In the genomic region with DNA sequence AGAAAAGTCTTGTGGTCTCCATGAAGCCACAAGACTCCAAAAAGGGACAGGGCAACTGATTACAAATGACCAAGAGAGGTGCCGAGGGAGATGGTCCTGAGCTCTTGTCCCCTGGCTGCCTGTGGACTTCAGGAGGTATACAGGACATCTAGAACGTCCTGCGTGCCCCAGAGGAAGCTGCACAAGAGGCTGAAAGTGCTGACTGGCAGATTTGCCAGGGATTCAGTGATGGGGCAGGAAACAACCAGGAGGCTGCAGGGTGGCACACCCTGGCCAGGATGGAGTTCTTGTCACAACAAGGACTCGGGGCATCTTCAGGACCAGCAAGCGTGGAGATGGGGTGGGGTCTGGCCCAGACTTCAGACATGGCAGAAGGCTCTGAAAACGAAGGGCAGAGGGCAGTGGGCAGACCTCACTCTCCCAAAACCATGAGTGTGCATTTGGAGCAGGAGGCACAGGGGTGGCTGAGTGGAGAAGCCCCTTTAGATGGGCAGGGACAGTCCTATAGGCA, we compare ENCODE assay signal across 17 cellular contexts. TPM values are rescaled to one million over a fixed set of nuclear protein-coding genes. Genes with fewer than 3 reads are reported as not detected.
A peak's percentile ranks its signal among the peaks of the same experiment; 100 is the strongest.
DNase-seq lines count a peak whose midpoint lies in the region; ATAC-seq, FAIRE-seq and TF ChIP-seq lines count a peak whose summit lies in the region.
"Had no signal": no experiment of that assay in that cellular context is flagged by ENCODE, and none has a peak within 500 bp of the region (broad histone marks: within the 10 kb centered on the region; RNA-seq: fewer than 3 reads in every experiment).

No MANE protein-coding gene starts in this region.

- no peak overlapping the region for H3K27ac ChIP-seq in heart right ventricle
- no peak overlapping the region for H3K27ac ChIP-seq in K562 (ENCODE audit: extremely low read depth, low read depth, low read length)
- H3K27ac ChIP-seq in kidney (ENCODE audit: low read depth in 2 of 2, low read length in 2 of 2): no peak overlapping the region
- H3K27ac ChIP-seq in vagina: peak overlapping the region; percentile 3

- no peak for TF ChIP-seq RAD21 in K562 (CRISPR knock-in tag; conservative IDR thresholded peaks at IDR 0.05 in 1 of 2, IDR thresholded peaks at IDR 0.05 in 1 of 2)

- in situ Hi-C loops in K562 (cut with MboI): no loop called here

- no peak overlapping the region for H3K4me2 ChIP-seq in K562 (ENCODE audit: insufficient read depth, low read length)

- intact Hi-C loops in cardiac septum (cut with DNase I): loop anchor here (5.0 kb wide), 1 partner anchor 132 kb away; no protein-coding TSS in a partner anchor
- intact Hi-C loops in heart right ventricle (cut with DNase I): no loop called here
- intact Hi-C loops in K562 (cut with micrococcal nuclease): no loop called here
- intact Hi-C loops in kidney (cut with DNase I): no loop called here
- intact Hi-C loops in vagina (cut with DNase I): no loop called here

- H4K20me1 ChIP-seq in K562 (replicated peaks; ENCODE audit: control insufficient read depth, insufficient read depth, low read length): peaks cover 9% of the 10 kb centered on the region; the same call in 1 of the 2 replicates

- TF ChIP-seq POLR2A in K562 (conservative IDR thresholded peaks at IDR 0.05) (no peak), vagina (IDR thresholded peaks at IDR 0.05) (no peak)

- peaks cover 0 to 9% (median 0%) of the 10 kb centered on the region in 7 donors for H3K27me3 ChIP-seq in heart right ventricle
- H3K27me3 ChIP-seq in K562 (ENCODE audit: control insufficient read depth in 2 of 2, insufficient read depth in 2 of 2, low read length in 2 of 2): peaks cover 28 to 52% of the 10 kb centered on the region in 2 experiments; a peak in 4 of 5 replicates
- H3K27me3 ChIP-seq in vagina: no peaks in the 10 kb centered on the region

- no TSS peak for BruUV-seq in K562 (replicated peaks; lab: Mats Ljungman, UMichigan)

- peak; percentile 26 for DNase-seq in cardiac septum (ENCODE audit: low spot score)
- no peak for DNase-seq in heart right ventricle
- DNase-seq in K562 (ENCODE audit: extremely low read depth in 1 of 4, low spot score in 3 of 4): no peak
- peak; percentile 46 for DNase-seq in kidney
- no peak for DNase-seq in vagina (ENCODE audit: extremely low spot score in 2 of 2)
- DNase-seq in C1 segment of cervical spinal cord (lab: John Stamatoyannopoulos, UW): no peak
- DNase-seq in ureter (ENCODE audit: low spot score): no peak
- no peak for DNase-seq in NCI-H1694 (lab: John Stamatoyannopoulos, UW)
- DNase-seq: EL, H7, MM.1S, NCI-H187, NCI-H226, NCI-H524 treated with DMSO at 0.1 percent for 48 hours, SHP77 treated with DMSO at 0.1 percent for 48 hours had no signal

- no peak for ATAC-seq in heart right ventricle
- ATAC-seq in K562: no peak

- TF ChIP-seq CTCF in heart right ventricle (IDR thresholded peaks at IDR 0.05) (no peak), K562 (IDR thresholded peaks at IDR 0.05 in 2 of 3, conservative IDR thresholded peaks at IDR 0.05 in 1 of 3; ENCODE audit: insufficient read depth in 2 of 3, low read depth in 1 of 3, low read length in 3 of 3) (no peak), kidney (IDR thresholded peaks at IDR 0.05; ENCODE audit: borderline replicate concordance, extremely low read depth, insufficient read depth) (no peak), vagina (IDR thresholded peaks at IDR 0.05) (no peak)

- no peaks in the 10 kb centered on the region for H3K9me1 ChIP-seq in K562 (ENCODE audit: control insufficient read depth, insufficient read depth, low read length)

- POLR2A ChIA-PET in K562 (lab: Yijun Ruan, JAX): interaction anchor here (0.5 to 1.0 kb wide), 3 partner anchors 11 to 328 kb away, joined by 3 read pairs; no protein-coding TSS in a partner anchor

- no peak overlapping the region for H3K4me3 ChIP-seq in heart right ventricle
- H3K4me3 ChIP-seq in K562: no peak overlapping the region
- H3K4me3 ChIP-seq in kidney (ENCODE audit: low read length in 2 of 2): no peak overlapping the region
- H3K4me3 ChIP-seq in vagina: no peak overlapping the region

- no peaks in the 10 kb centered on the region for H3K36me3 ChIP-seq in heart right ventricle
- no peaks in the 10 kb centered on the region for H3K36me3 ChIP-seq in K562 (ENCODE audit: control insufficient read depth, insufficient read depth, low read length)
- no peaks in the 10 kb centered on the region for H3K36me3 ChIP-seq in kidney (ENCODE audit: control insufficient read depth in 1 of 2, insufficient read depth in 2 of 2, low read length in 2 of 2)
- H3K36me3 ChIP-seq in vagina: no peaks in the 10 kb centered on the region

- TF ChIP-seq EP300 in K562 (IDR thresholded peaks at IDR 0.05; ENCODE audit: low read length): no peak

- H3K9ac ChIP-seq in K562 (ENCODE audit: insufficient read depth in 1 of 2, low read depth in 2 of 2, low read length in 2 of 2) (no peak overlapping the region), kidney (ENCODE audit: low read length in 2 of 2) (no peak overlapping the region)

- CTCF ChIA-PET in K562 (lab: Yijun Ruan, JAX; ENCODE audit: low intra/inter-chr PET ratio): no interaction called here

- peaks cover 0 to 5% (median 0%) of the 10 kb centered on the region in 9 donors for H3K4me1 ChIP-seq in heart right ventricle
- no peaks in the 10 kb centered on the region for H3K4me1 ChIP-seq in K562 (replicated peaks in 1 of 2; ENCODE audit: control insufficient read depth in 2 of 2, insufficient read depth in 2 of 2, low read length in 2 of 2)
- H3K4me1 ChIP-seq in kidney (ENCODE audit: control insufficient read depth in 1 of 2, insufficient read depth in 1 of 2, low read depth in 1 of 2, low read length in 2 of 2): no peaks in the 10 kb centered on the region
- H3K4me1 ChIP-seq in vagina: peaks cover 11% of the 10 kb centered on the region

- no peak overlapping the region for H2AFZ ChIP-seq in K562 (ENCODE audit: low read depth, low read length)

- FAIRE-seq in K562 (lab: Jason Lieb, UNC) (no peak), kidney (lab: Jason Lieb, UNC) (no peak)
- FAIRE-seq: A204.1, RCC 7860 had no signal

- H3K9me3 ChIP-seq in heart right ventricle: no peaks in the 10 kb centered on the region
- no peaks in the 10 kb centered on the region for H3K9me3 ChIP-seq in K562 (replicated peaks; ENCODE audit: control insufficient read depth, insufficient read depth, low read depth, low read length)
- H3K9me3 ChIP-seq in kidney (ENCODE audit: control insufficient read depth in 1 of 2, low read length in 2 of 2): no peaks in the 10 kb centered on the region
- H3K9me3 ChIP-seq in vagina: no peaks in the 10 kb centered on the region

- H3K79me2 ChIP-seq in K562 (ENCODE audit: control insufficient read depth, insufficient read depth, low read length): no peaks in the 10 kb centered on the region

- 91% methylated on average over 6 of the region's 6 CpGs for WGBS in heart right ventricle, 2 donors
- 1% methylated on average over 6 of the region's 6 CpGs for WGBS in K562 (ENCODE audit: insufficient coverage, low coverage, missing lambda C conversion rate)

TF ChIP-seq in K562, 482 proteins besides CTCF, POLR2A, EP300 and RAD21:
- peak; percentile 81 for TF ChIP-seq ZNF316 (IDR thresholded peaks at IDR 0.05)
- TF ChIP-seq MAFG (tag; conservative IDR thresholded peaks at IDR 0.05): peak; percentile 80
- TF ChIP-seq ZNF263 (CRISPR knock-in tag; IDR thresholded peaks at IDR 0.05; ENCODE audit: borderline replicate concordance): no peak
- peak; percentile 71 for TF ChIP-seq MAFK (IDR thresholded peaks at IDR 0.05; ENCODE audit: low read length)
- TF ChIP-seq NFYB (IDR thresholded peaks at IDR 0.05; ENCODE audit: extremely low read depth, insufficient read length): no peak
- TF ChIP-seq MAFF (IDR thresholded peaks at IDR 0.05; ENCODE audit: low read length): peak; percentile 73
- TF ChIP-seq C11orf30 (IDR thresholded peaks at IDR 0.05; ENCODE audit: low read depth): peak; percentile 60

RNA-seq across cellular contexts. Expression of a gene that starts 13.4 kb away (rescaled TPM):
- 0.16 TPM for total RNA-seq in cardiac septum
- total RNA-seq in heart right ventricle: 1 to 10 TPM in 1 of 10 donors, under 1 TPM in 9; 0.05 to 1.2 (median 0.22) TPM
- polyA plus RNA-seq in heart right ventricle: under 1 TPM; 0.37 to 0.39 TPM
- total RNA-seq in K562 (2011; cell fraction: chromatin; rRNA removed; ENCODE audit: low replicate concordance): not detected in 2 replicates
- not detected in 2 replicates for total RNA-seq in K562 (2011; cell fraction: nucleolus; rRNA removed)
- not detected in 2 replicates for total RNA-seq in K562 (2011; cell fraction: nucleoplasm; rRNA removed)
- not detected in 2 replicates for total RNA-seq in K562 (2014; rRNA removed)
- not detected in 2 replicates for total RNA-seq in K562 (2014; rRNA removed; fragmentation: Illumina TruSeq; extraction: Trizol)
- not detected in 2 replicates for total RNA-seq in K562 (2015; rRNA removed; fragmentation: Illumina TruSeq; extraction: Trizol)
- total RNA-seq in K562 (2021): not detected in 2 replicates
- not detected in 2 replicates for polyA plus RNA-seq in K562 (2011; rRNA removed)
- polyA plus RNA-seq in K562 (2011; cell fraction: cytosol; rRNA removed): not detected in 2 replicates
- polyA plus RNA-seq in K562 (2011; cell fraction: nucleus; rRNA removed): not detected in 2 replicates
- polyA plus RNA-seq in K562 (2012): not detected in 2 replicates
- polyA plus RNA-seq in K562 (2014; fragmentation: Illumina TruSeq; extraction: Trizol): not detected in 2 replicates
- not detected for polyA plus RNA-seq in K562 (2014; fragmentation: Nextera tagmentation; extraction: Ambion mirVana)
- polyA plus RNA-seq in K562 (2014; rRNA removed): not detected in 2 replicates
- not detected in 2 replicates for polyA minus RNA-seq in K562 (2011; rRNA and poly(A)+ RNA removed)
- not detected in 2 replicates for polyA minus RNA-seq in K562 (2011; cell fraction: cytosol; rRNA and poly(A)+ RNA removed)
- polyA minus RNA-seq in K562 (2011; cell fraction: nucleus; rRNA and poly(A)+ RNA removed): not detected in 2 replicates
- 0.63 TPM for total RNA-seq in kidney
- polyA plus RNA-seq in kidney (ENCODE audit: insufficient read depth, low read depth, low replicate concordance): 0.47 TPM
- total RNA-seq in vagina: 409 TPM
- 58.1 TPM for total RNA-seq in ureter
- total RNA-seq: H7 had no signal

Comparison
In these comparisons a context has a peak if more than half of its experiments do, and no peak if none do; other contexts are left out.
1. DNase-seq: peak in cardiac septum (single experiment) and kidney (single experiment); none in heart right ventricle (0 of 2), K562 (0 of 4), vagina (0 of 2), C1 segment of cervical spinal cord (0 of 14), ureter (single experiment) and NCI-H1694 (single experiment).
2. RNA of a gene that starts 13.4 kb away (total RNA-seq): 409 TPM in vagina (single experiment) and 58.1 TPM in ureter (single experiment); 0.63 TPM in kidney (single experiment), 0.05 to 1.2 TPM in heart right ventricle, 0.16 TPM in cardiac septum (single experiment) and not detected in K562; every median in the first group is over 10 times any median in the second.